ENCODE assay signal across 30 cellular contexts in genomic region chr6:32240686-32241085, GRCh38. TPM values are rescaled to one million over a fixed set of nuclear protein-coding genes. Genes with fewer than 3 reads are reported as not detected.
DNase-seq lines count a peak whose midpoint lies in the region; ATAC-seq and TF ChIP-seq lines count a peak whose summit lies in the region.
"Had no signal": no experiment of that assay in that cellular context is flagged by ENCODE, and none has a peak within 500 bp of the region (broad histone marks: within the 10 kb centered on the region; RNA-seq: fewer than 3 reads in every experiment).

No MANE protein-coding gene starts in this region.

- H3K4me3 ChIP-seq in RWPE2 (ENCODE audit: severe bottlenecking) (no peak overlapping the region), epithelial cell of proximal tubule (ENCODE audit: low read depth, low read length) (no peak overlapping the region), hepatocyte (no peak overlapping the region)
- H3K4me3 ChIP-seq: lung, MG63, right atrium auricular region, smooth muscle cell, tibial artery, vagina had no signal

- H4K20me1 ChIP-seq in hepatocyte (ENCODE audit: insufficient read depth, poor library complexity, severe bottlenecking): no peaks in the 10 kb centered on the region

- DNase-seq in Calu3 (no peak), RWPE2 (ENCODE audit: low spot score) (no peak), epithelial cell of proximal tubule (ENCODE audit: low read depth) (no peak), hepatocyte (ENCODE audit: low spot score) (no peak)
- DNase-seq in stimulated activated CD4-positive, alpha-beta T cell treated with anti-CD3 and anti-CD28 coated beads, Interleukin-2, amount 100 ng/mL, for 24 hours: no peak
- DNase-seq: activated CD4-positive, alpha-beta memory T cell treated with anti-CD3 and anti-CD28 coated beads for 36 hours; activated CD4-positive, alpha-beta T cell treated with anti-CD3 and anti-CD28 coated beads for 1 hour; activated effector memory CD4-positive, alpha-beta T cell treated with Interleukin-2 at 50 U/mL for 16 hours; central memory CD4-positive, alpha-beta T cell; DMS153; immature natural killer cell; KBM-7; left cardiac atrium; MG63; naive thymus-derived CD4-positive, alpha-beta T cell; NCI-H1105; NCI-H187 treated with DMSO at 0.1 percent for 48 hours; NCI-H2171 treated with DMSO at 0.1 percent for 48 hours; NCI-H524 treated with DMSO at 0.1 percent for 48 hours; Right ventricle myocardium superior; tibial artery had no signal

- no peaks in the 10 kb centered on the region for H3K9me3 Mint-ChIP-seq in Calu3 (ENCODE audit: low read depth, unreplicated experiment)
- H3K9me3 Mint-ChIP-seq: activated CD4-positive, alpha-beta memory T cell treated with anti-CD3 and anti-CD28 coated beads for 36 hours; dendritic cell treated with granulocyte-macrophage colony-stimulating factor and Interleukin-4, amounts not matched to agents 40 ng/mL and 50 ng/mL, for 4 days; immature natural killer cell; naive thymus-derived CD4-positive, alpha-beta T cell; T-helper 2 cell treated with Interferon-gamma antibody and Interleukin-4, amounts not matched to agents 5 μg/mL and 100 μg/mL, for 36 hours had no signal

- H3K79me2 ChIP-seq in hepatocyte: no peaks in the 10 kb centered on the region

- ATAC-seq in RWPE2 (ENCODE audit: low read depth): no peak
- no peak for ATAC-seq in GM21526 (IDR thresholded peaks at IDR 0.05; ENCODE audit: low FRiP score, unreplicated experiment)
- ATAC-seq: left cardiac atrium; naive thymus-derived CD4-positive, alpha-beta T cell had no signal

- H3K9me3 ChIP-seq in RWPE2 (ENCODE audit: severe bottlenecking) (no peaks in the 10 kb centered on the region), hepatocyte (ENCODE audit: low read depth) (no peaks in the 10 kb centered on the region)
- H3K9me3 ChIP-seq: MG63, neutrophil, right atrium auricular region, tibial artery, vagina had no signal

- no peaks in the 10 kb centered on the region for H3K36me3 Mint-ChIP-seq in Calu3 (ENCODE audit: insufficient read depth, unreplicated experiment)
- H3K36me3 Mint-ChIP-seq: activated CD4-positive, alpha-beta memory T cell treated with anti-CD3 and anti-CD28 coated beads for 36 hours; naive thymus-derived CD4-positive, alpha-beta T cell had no signal

- CTCF ChIA-PET in Calu3 (lab: Charles Lee): interaction anchor here (0.7 kb wide), 1 partner anchor 163 kb away, joined by 4 read pairs; no protein-coding TSS in a partner anchor

- no peak overlapping the region for H3K4me3 Mint-ChIP-seq in Calu3 (ENCODE audit: low read depth, unreplicated experiment)
- H3K4me3 Mint-ChIP-seq: activated CD4-positive, alpha-beta memory T cell treated with anti-CD3 and anti-CD28 coated beads for 36 hours; dendritic cell treated with granulocyte-macrophage colony-stimulating factor and Interleukin-4, amounts not matched to agents 40 ng/mL and 50 ng/mL, for 4 days; immature natural killer cell; naive thymus-derived CD4-positive, alpha-beta T cell; T-helper 2 cell treated with Interferon-gamma antibody and Interleukin-4, amounts not matched to agents 5 μg/mL and 100 μg/mL, for 36 hours had no signal

- H3K4me2 ChIP-seq in hepatocyte: no peak overlapping the region
- H3K4me2 ChIP-seq: smooth muscle cell had no signal

- 93% methylated on average over 1 of the region's 1 CpG for WGBS in hepatocyte (ENCODE audit: low lambda C conversion rate, missing lambda C conversion rate)

- TF ChIP-seq CTCF in Calu3 (IDR thresholded peaks at IDR 0.05; ENCODE audit: unreplicated experiment) (peak; percentile 38), GM12873 (IDR thresholded peaks at IDR 0.05; ENCODE audit: insufficient read depth, low read depth, low read length, missing control alignments) (peak; percentile 13), RWPE2 (IDR thresholded peaks at IDR 0.05; ENCODE audit: poor library complexity, severe bottlenecking) (peak; percentile 12), epithelial cell of proximal tubule (conservative IDR thresholded peaks at IDR 0.05; ENCODE audit: low read depth, low read length) (peak; percentile 19), hepatocyte (IDR thresholded peaks at IDR 0.05; ENCODE audit: poor library complexity) (no peak)

- peaks cover 9% of the 10 kb centered on the region for H3K4me1 Mint-ChIP-seq in Calu3 (ENCODE audit: low read depth, unreplicated experiment)

- H3K36me3 ChIP-seq in RWPE2 (ENCODE audit: low read depth) (no peaks in the 10 kb centered on the region), hepatocyte (replicated peaks; ENCODE audit: insufficient read depth, low read depth) (no peaks in the 10 kb centered on the region)
- H3K36me3 ChIP-seq: MG63, neutrophil, right atrium auricular region, tibial artery, vagina had no signal

- H3K4me1 ChIP-seq in RWPE2 (ENCODE audit: insufficient read depth, poor library complexity, severe bottlenecking) (no peaks in the 10 kb centered on the region), hepatocyte (ENCODE audit: insufficient read depth) (no peaks in the 10 kb centered on the region)

- peaks cover 51% of the 10 kb centered on the region for H3K27me3 Mint-ChIP-seq in Calu3 (ENCODE audit: unreplicated experiment)

- BruUV-seq in Calu3 (replicated peaks; lab: Mats Ljungman, UMichigan): no TSS peak

- H3K27ac ChIP-seq in RWPE2 (ENCODE audit: poor library complexity, severe bottlenecking) (no peak overlapping the region), hepatocyte (no peak overlapping the region)
- H3K27ac ChIP-seq: neutrophil, right atrium auricular region, tibial artery, vagina had no signal

- intact Hi-C loops in Calu3 (cut with micrococcal nuclease; ENCODE audit: unreplicated experiment): no loop called here

- H3K27me3 ChIP-seq in RWPE2 (ENCODE audit: insufficient read depth, poor library complexity, severe bottlenecking): no peaks in the 10 kb centered on the region
- no peaks in the 10 kb centered on the region for H3K27me3 ChIP-seq in hepatocyte
- H3K27me3 ChIP-seq: MG63, right atrium auricular region, vagina had no signal

- no peaks in the 10 kb centered on the region for H3K9me2 ChIP-seq in hepatocyte (replicated peaks; ENCODE audit: insufficient read depth)

- H3K27ac Mint-ChIP-seq in Calu3 (ENCODE audit: unreplicated experiment): no peak overlapping the region
- H3K27ac Mint-ChIP-seq: activated CD4-positive, alpha-beta memory T cell treated with anti-CD3 and anti-CD28 coated beads for 36 hours; dendritic cell treated with granulocyte-macrophage colony-stimulating factor and Interleukin-4, amounts not matched to agents 40 ng/mL and 50 ng/mL, for 4 days; T-helper 2 cell treated with Interferon-gamma antibody and Interleukin-4, amounts not matched to agents 5 μg/mL and 100 μg/mL, for 36 hours had no signal

- no peak overlapping the region for H2AFZ ChIP-seq in hepatocyte

RNA-seq across cellular contexts. Expression of gene NOTCH4, which starts 16.8 kb away (rescaled TPM):
- 4.7 and 5.7 TPM in 2 replicates for total RNA-seq in Calu3 (2022)
- 2.0 and 3.3 TPM in 2 replicates for total RNA-seq in epithelial cell of proximal tubule
- 3.6 and 5.0 TPM in 2 replicates for total RNA-seq in hepatocyte
- polyA plus RNA-seq in hepatocyte: 2.7 and 4.9 TPM in 2 replicates

RNA-seq across cellular contexts. Expression of gene GPSM3, which starts 48.2 kb away (rescaled TPM):
- total RNA-seq in Calu3 (2022): 6.2 and 6.3 TPM in 2 replicates
- 15.7 and 17.8 TPM in 2 replicates for total RNA-seq in epithelial cell of proximal tubule
- 1.8 and 4.3 TPM in 2 replicates for total RNA-seq in hepatocyte
- polyA plus RNA-seq in hepatocyte: 3.4 and 5.7 TPM in 2 replicates

RNA-seq across cellular contexts. Expression of gene PBX2, which starts 50.7 kb away (rescaled TPM):
- 122 and 141 TPM in 2 replicates for total RNA-seq in Calu3 (2022)
- 38.3 and 44.5 TPM in 2 replicates for total RNA-seq in epithelial cell of proximal tubule
- total RNA-seq in hepatocyte: 63.8 and 77.5 TPM in 2 replicates
- polyA plus RNA-seq in hepatocyte: 20.5 and 21.6 TPM in 2 replicates

RNA-seq across cellular contexts. Expression of gene AGER, which starts 56.6 kb away (rescaled TPM):
- total RNA-seq in Calu3 (2022) (14.3 and 14.4 TPM in 2 replicates), epithelial cell of proximal tubule (0.80 and 1.4 TPM in 2 replicates), hepatocyte (4.5 and 5.9 TPM in 2 replicates)
- 3.4 and 21.2 TPM in 2 replicates for polyA plus RNA-seq in hepatocyte
